Comparison of ENCODE assay signal across 8 cellular contexts in the genomic region with DNA sequence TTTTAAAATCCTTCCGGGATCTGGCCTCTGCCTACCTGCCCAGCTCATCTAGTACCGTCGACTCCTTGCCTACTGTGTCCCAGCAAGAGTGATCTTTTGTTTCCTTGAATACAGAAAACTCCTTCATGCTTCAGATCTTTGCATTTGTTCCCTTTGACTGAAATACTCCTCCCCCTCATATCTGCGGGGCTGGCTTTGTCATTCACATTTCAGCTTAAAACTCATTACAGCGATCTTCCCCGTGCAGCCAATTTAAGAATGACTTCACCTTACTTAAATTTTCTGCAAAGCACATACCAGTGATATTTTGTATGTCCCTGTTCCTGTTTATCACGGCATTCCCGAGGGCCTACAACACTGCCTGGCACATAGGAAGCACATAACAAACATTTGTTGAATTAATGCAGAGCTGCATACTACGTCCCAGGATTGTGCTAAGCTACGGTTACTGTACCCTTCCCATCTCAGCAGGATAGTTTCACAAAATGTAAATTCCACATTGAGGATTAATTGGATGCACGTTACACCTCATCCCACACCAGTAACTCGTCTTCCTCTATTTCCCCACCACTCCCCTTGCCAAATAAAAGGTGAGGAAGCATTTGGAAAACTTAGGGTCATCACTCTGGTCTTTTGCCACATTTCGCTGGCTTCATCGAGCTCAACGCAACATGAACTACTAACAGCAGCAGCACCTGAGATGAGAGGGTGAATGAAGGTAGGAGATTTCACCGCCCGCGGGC. TPM values are rescaled to one million over a fixed set of nuclear protein-coding genes. Genes with fewer than 3 reads are reported as not detected.
DNase-seq lines count a peak whose midpoint lies in the region; ATAC-seq and TF ChIP-seq lines count a peak whose summit lies in the region.

No MANE protein-coding gene starts in this region.

- no peak for TF ChIP-seq CTCF in RWPE2 (IDR thresholded peaks at IDR 0.05; ENCODE audit: poor library complexity, severe bottlenecking)
- no peak for TF ChIP-seq CTCF in fibroblast of villous mesenchyme (IDR thresholded peaks at IDR 0.05; ENCODE audit: insufficient read depth, low read depth, low read length)

- H3K9ac ChIP-seq in rectal smooth muscle tissue (ENCODE audit: low read length), result no peak overlapping the region

- no peaks in the 10 kb centered on the region for H3K9me3 ChIP-seq in RWPE2 (ENCODE audit: severe bottlenecking)

- H3K27ac ChIP-seq in RWPE2 (ENCODE audit: poor library complexity, severe bottlenecking), result peak overlapping the region; percentile 60
- peak overlapping the region; percentile 57 for H3K27ac ChIP-seq in rectal smooth muscle tissue (ENCODE audit: low read depth, low read length)

- H3K36me3 ChIP-seq in RWPE2 (ENCODE audit: low read depth) (peaks cover 8% of the 10 kb centered on the region), rectal smooth muscle tissue (ENCODE audit: control insufficient read depth, insufficient read depth, low read length) (no peaks in the 10 kb centered on the region)

- H3K27me3 ChIP-seq in RWPE2 (ENCODE audit: insufficient read depth, poor library complexity, severe bottlenecking) (no peaks in the 10 kb centered on the region), rectal smooth muscle tissue (ENCODE audit: control insufficient read depth, insufficient read depth, low read length) (no peaks in the 10 kb centered on the region)

- ATAC-seq in RWPE2 (ENCODE audit: low read depth), result no peak
- ATAC-seq in GM19351 (IDR thresholded peaks at IDR 0.05; ENCODE audit: unreplicated experiment), result no peak
- no peak for ATAC-seq in GM19328 (IDR thresholded peaks at IDR 0.05; ENCODE audit: unreplicated experiment)

- H3K4me1 ChIP-seq in RWPE2 (ENCODE audit: insufficient read depth, poor library complexity, severe bottlenecking) (peaks cover 9% of the 10 kb centered on the region), rectal smooth muscle tissue (ENCODE audit: control insufficient read depth, insufficient read depth, low read length) (peaks cover 3% of the 10 kb centered on the region)

- no peak for DNase-seq in RWPE2 (ENCODE audit: low spot score)
- DNase-seq in fibroblast of villous mesenchyme (ENCODE audit: low read depth), result no peak
- no peak for DNase-seq in DMS53 treated with DMSO at 0.1 percent for 48 hours (lab: John Stamatoyannopoulos, UW; ENCODE audit: unreplicated experiment)
- DNase-seq in posterior cingulate gyrus, result no peak

- H3K4me3 ChIP-seq in GM08714 (ENCODE audit: low read length) (peak overlapping the region; percentile 54), RWPE2 (ENCODE audit: severe bottlenecking) (peak overlapping the region; percentile 82), fibroblast of villous mesenchyme (ENCODE audit: low read depth, low read length) (peak overlapping the region; percentile 69), rectal smooth muscle tissue (ENCODE audit: low read length) (peak overlapping the region; percentile 83)

- intact Hi-C loops in posterior cingulate gyrus (cut with DNase I), result loop anchor here (5.0 to 10.0 kb wide), 4 partner anchors 50 to 213 kb away; a partner anchor contains a TSS

RNA-seq across cellular contexts. Expression of a gene that starts 0.8 kb away (rescaled TPM):
- 49.9 and 78.2 TPM in 2 replicates for total RNA-seq in fibroblast of villous mesenchyme
